14 cellular contexts compared by ENCODE assay signal in genomic region chr2:55837073-55837472, GRCh38.
"Had no signal": no experiment of that assay in that cellular context is flagged by ENCODE, and none has a peak within 500 bp of the region (broad histone marks: within the 10 kb centered on the region; RNA-seq: fewer than 3 reads in every experiment).

No MANE protein-coding gene starts in this region.

- H3K27ac ChIP-seq: cardiac muscle cell, dorsolateral prefrontal cortex, gastrocnemius medialis, ovary had no signal

- H3K36me3 ChIP-seq: cardiac muscle cell, gastrocnemius medialis, ovary had no signal

- H3K27me3 Mint-ChIP-seq: activated CD4-positive, alpha-beta memory T cell treated with anti-CD3 and anti-CD28 coated beads for 36 hours; activated T-cell treated with anti-CD3 and anti-CD28 coated beads, Interleukin-2, amount 50 U/mL, for 24 hours; type B pancreatic cell had no signal

- H3K9me3 ChIP-seq: gastrocnemius medialis, ovary had no signal

- H3K27ac Mint-ChIP-seq: activated CD4-positive, alpha-beta memory T cell treated with anti-CD3 and anti-CD28 coated beads for 36 hours; activated naive CD4-positive, alpha-beta T cell treated with anti-CD3 and anti-CD28 coated beads, Interleukin-2, amount 50 U/mL, for 24 hours; activated T-cell treated with anti-CD3 and anti-CD28 coated beads, Interleukin-2, amount 50 U/mL, for 24 hours; immature natural killer cell; type B pancreatic cell had no signal

- H3K27me3 ChIP-seq: cardiac muscle cell, gastrocnemius medialis, ovary had no signal

- H3K4me3 ChIP-seq: cardiac muscle cell, dorsolateral prefrontal cortex, gastrocnemius medialis, ovary had no signal

- H3K4me1 Mint-ChIP-seq: activated naive CD4-positive, alpha-beta T cell treated with anti-CD3 and anti-CD28 coated beads, Interleukin-2, amount 50 U/mL, for 24 hours; immature natural killer cell had no signal

- H3K4me3 Mint-ChIP-seq: activated CD4-positive, alpha-beta memory T cell treated with anti-CD3 and anti-CD28 coated beads for 36 hours; activated naive CD4-positive, alpha-beta T cell treated with anti-CD3 and anti-CD28 coated beads, Interleukin-2, amount 50 U/mL, for 24 hours; activated T-cell treated with anti-CD3 and anti-CD28 coated beads, Interleukin-2, amount 50 U/mL, for 24 hours; immature natural killer cell; type B pancreatic cell had no signal

- H3K36me3 Mint-ChIP-seq: activated CD4-positive, alpha-beta memory T cell treated with anti-CD3 and anti-CD28 coated beads for 36 hours; activated naive CD4-positive, alpha-beta T cell treated with anti-CD3 and anti-CD28 coated beads, Interleukin-2, amount 50 U/mL, for 24 hours; immature natural killer cell; type B pancreatic cell had no signal

- H3K9me3 Mint-ChIP-seq: activated naive CD4-positive, alpha-beta T cell treated with anti-CD3 and anti-CD28 coated beads, Interleukin-2, amount 50 U/mL, for 24 hours; type B pancreatic cell had no signal

- DNase-seq: activated CD4-positive, alpha-beta memory T cell treated with anti-CD3 and anti-CD28 coated beads for 36 hours; activated CD4-positive, alpha-beta T cell treated with anti-CD3 and anti-CD28 coated beads for 1 hour; activated T-cell treated with anti-CD3 and anti-CD28 coated beads, Interleukin-2, amount 50 U/mL, for 24 hours; dorsolateral prefrontal cortex; erythroblast; gastrocnemius medialis; immature natural killer cell; midbrain; ovary; stimulated activated naive CD8-positive, alpha-beta T cell treated with anti-CD3 and anti-CD28 coated beads, Interleukin-15, Interleukin-2, amounts not matched to agents 100 U/mL and 50 U/mL, for 24 hours had no signal

- ATAC-seq: gastrocnemius medialis; sciatic nerve; stimulated activated naive CD8-positive, alpha-beta T cell treated with anti-CD3 and anti-CD28 coated beads, Interleukin-15, Interleukin-2, amounts not matched to agents 100 U/mL and 50 U/mL, for 24 hours had no signal
